1 cellular context compared by ENCODE assay signal in the genomic region with DNA sequence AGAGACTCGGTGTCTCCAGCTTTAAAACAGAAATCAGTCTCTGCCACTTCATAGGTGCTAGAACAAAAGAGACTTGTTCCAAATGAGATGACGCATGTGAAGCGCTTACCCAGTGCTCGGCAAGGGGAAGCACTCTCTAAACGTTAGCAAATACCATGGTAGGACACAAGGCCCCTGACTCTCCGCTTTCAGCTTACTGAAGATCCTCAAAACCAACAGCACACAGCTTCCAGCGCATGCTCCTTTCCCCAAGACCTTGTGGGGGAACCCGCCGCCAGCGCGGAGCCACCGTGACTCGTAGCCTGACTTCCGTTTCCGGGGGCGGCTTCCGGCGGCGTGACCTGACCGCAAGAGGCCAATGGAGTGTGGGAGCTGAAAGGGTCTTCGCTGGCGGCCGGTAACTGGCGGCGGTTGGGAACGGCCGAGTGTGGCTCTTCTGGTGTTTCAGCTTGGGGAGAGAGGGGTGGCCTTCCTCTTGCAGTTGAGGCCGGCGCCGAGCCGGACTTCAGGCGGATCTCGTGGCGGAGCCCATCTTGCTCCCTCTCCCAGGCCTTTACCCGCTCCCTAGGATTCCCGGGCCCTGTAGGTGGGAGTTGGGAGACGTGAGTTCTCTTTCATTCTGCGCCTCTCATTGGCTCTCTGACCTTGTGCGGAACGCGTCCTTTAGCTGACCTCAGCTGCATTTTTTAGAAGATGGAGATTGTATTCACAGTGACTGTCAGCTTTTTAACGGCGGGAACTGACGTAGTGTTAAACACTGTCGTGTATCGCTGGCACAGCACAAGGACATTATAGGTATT.
TF ChIP-seq lines count a peak whose summit lies in the region.

A gene with protein sequence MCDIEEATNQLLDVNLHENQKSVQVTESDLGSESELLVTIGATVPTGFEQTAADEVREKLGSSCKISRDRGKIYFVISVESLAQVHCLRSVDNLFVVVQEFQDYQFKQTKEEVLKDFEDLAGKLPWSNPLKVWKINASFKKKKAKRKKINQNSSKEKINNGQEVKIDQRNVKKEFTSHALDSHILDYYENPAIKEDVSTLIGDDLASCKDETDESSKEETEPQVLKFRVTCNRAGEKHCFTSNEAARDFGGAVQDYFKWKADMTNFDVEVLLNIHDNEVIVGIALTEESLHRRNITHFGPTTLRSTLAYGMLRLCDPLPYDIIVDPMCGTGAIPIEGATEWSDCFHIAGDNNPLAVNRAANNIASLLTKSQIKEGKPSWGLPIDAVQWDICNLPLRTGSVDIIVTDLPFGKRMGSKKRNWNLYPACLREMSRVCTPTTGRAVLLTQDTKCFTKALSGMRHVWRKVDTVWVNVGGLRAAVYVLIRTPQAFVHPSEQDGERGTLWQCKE (plus strand): TSS at position 324 of the 800 bp plus-strand sequence. CDS start 2,015 bp downstream, outside the sequence.

TF ChIP-seq in K562, 482 proteins besides CTCF, POLR2A, EP300 and RAD21 (continued from another document and continues in another):
- TF ChIP-seq, protein P1, sequence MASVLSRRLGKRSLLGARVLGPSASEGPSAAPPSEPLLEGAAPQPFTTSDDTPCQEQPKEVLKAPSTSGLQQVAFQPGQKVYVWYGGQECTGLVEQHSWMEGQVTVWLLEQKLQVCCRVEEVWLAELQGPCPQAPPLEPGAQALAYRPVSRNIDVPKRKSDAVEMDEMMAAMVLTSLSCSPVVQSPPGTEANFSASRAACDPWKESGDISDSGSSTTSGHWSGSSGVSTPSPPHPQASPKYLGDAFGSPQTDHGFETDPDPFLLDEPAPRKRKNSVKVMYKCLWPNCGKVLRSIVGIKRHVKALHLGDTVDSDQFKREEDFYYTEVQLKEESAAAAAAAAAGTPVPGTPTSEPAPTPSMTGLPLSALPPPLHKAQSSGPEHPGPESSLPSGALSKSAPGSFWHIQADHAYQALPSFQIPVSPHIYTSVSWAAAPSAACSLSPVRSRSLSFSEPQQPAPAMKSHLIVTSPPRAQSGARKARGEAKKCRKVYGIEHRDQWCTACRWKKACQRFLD (CRISPR knock-in tag; IDR thresholded peaks at IDR 0.05) = peak; percentile 74; the same call in 1 of the 2 replicates
- no peak for TF ChIP-seq ZSCAN32 (CRISPR knock-in tag; IDR thresholded peaks at IDR 0.05)
- TF ChIP-seq ELF2 (CRISPR knock-in tag; IDR thresholded peaks at IDR 0.05) = peak; percentile 71
- TF ChIP-seq ETV1 (tag; conservative IDR thresholded peaks at IDR 0.05; ENCODE audit: low read depth) = peak; percentile 99
- no peak for TF ChIP-seq CCAR2 (IDR thresholded peaks at IDR 0.05; ENCODE audit: low read depth, low read length)
- TF ChIP-seq, protein P2, sequence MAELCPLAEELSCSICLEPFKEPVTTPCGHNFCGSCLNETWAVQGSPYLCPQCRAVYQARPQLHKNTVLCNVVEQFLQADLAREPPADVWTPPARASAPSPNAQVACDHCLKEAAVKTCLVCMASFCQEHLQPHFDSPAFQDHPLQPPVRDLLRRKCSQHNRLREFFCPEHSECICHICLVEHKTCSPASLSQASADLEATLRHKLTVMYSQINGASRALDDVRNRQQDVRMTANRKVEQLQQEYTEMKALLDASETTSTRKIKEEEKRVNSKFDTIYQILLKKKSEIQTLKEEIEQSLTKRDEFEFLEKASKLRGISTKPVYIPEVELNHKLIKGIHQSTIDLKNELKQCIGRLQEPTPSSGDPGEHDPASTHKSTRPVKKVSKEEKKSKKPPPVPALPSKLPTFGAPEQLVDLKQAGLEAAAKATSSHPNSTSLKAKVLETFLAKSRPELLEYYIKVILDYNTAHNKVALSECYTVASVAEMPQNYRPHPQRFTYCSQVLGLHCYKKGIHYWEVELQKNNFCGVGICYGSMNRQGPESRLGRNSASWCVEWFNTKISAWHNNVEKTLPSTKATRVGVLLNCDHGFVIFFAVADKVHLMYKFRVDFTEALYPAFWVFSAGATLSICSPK (IDR thresholded peaks at IDR 0.05; ENCODE audit: borderline replicate concordance) = no peak
- no peak for TF ChIP-seq SREBF2 (CRISPR knock-in tag; IDR thresholded peaks at IDR 0.05)
- TF ChIP-seq MED1 (CRISPR knock-in tag; IDR thresholded peaks at IDR 0.05; ENCODE audit: borderline replicate concordance) = no peak
- TF ChIP-seq, protein P3, sequence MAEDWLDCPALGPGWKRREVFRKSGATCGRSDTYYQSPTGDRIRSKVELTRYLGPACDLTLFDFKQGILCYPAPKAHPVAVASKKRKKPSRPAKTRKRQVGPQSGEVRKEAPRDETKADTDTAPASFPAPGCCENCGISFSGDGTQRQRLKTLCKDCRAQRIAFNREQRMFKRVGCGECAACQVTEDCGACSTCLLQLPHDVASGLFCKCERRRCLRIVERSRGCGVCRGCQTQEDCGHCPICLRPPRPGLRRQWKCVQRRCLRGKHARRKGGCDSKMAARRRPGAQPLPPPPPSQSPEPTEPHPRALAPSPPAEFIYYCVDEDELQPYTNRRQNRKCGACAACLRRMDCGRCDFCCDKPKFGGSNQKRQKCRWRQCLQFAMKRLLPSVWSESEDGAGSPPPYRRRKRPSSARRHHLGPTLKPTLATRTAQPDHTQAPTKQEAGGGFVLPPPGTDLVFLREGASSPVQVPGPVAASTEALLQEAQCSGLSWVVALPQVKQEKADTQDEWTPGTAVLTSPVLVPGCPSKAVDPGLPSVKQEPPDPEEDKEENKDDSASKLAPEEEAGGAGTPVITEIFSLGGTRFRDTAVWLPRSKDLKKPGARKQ (CRISPR knock-in tag; IDR thresholded peaks at IDR 0.05) = no peak
- TF ChIP-seq, protein P4, sequence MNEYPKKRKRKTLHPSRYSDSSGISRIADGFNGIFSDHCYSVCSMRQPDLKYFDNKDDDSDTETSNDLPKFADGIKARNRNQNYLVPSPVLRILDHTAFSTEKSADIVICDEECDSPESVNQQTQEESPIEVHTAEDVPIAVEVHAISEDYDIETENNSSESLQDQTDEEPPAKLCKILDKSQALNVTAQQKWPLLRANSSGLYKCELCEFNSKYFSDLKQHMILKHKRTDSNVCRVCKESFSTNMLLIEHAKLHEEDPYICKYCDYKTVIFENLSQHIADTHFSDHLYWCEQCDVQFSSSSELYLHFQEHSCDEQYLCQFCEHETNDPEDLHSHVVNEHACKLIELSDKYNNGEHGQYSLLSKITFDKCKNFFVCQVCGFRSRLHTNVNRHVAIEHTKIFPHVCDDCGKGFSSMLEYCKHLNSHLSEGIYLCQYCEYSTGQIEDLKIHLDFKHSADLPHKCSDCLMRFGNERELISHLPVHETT (CRISPR knock-in tag; conservative IDR thresholded peaks at IDR 0.05 in 1 of 2, IDR thresholded peaks at IDR 0.05 in 1 of 2) = 0 out of 4 replicates have a peak, but pooled peaks of 1 of the 2 experiments have one; percentile 33
- peak; percentile 96 for TF ChIP-seq POLR2AphosphoS5 (IDR thresholded peaks at IDR 0.05; ENCODE audit: control insufficient read depth, insufficient read depth, low read depth, low read length)
- TF ChIP-seq HDAC6 (IDR thresholded peaks at IDR 0.05; ENCODE audit: low read depth, low read length) = no peak
- no peak for TF ChIP-seq HIVEP1 (CRISPR knock-in tag; IDR thresholded peaks at IDR 0.05)
- no peak for TF ChIP-seq EZH2 (IDR thresholded peaks at IDR 0.05; ENCODE audit: borderline replicate concordance, low read depth, low read length)
- TF ChIP-seq ZBTB1 (CRISPR knock-in tag; IDR thresholded peaks at IDR 0.05; ENCODE audit: borderline replicate concordance, low read depth) = peak; percentile 82
- no peak for TF ChIP-seq U2AF2 (optimal IDR thresholded peaks at IDR 0.05; ENCODE audit: low read depth, low read length)
- no peak for TF ChIP-seq SRSF1 (IDR thresholded peaks at IDR 0.05; ENCODE audit: low read depth, low read length)
- TF ChIP-seq KDM5B (IDR thresholded peaks at IDR 0.05; ENCODE audit: insufficient replicate concordance, low read depth, low read length) = peak; percentile 98
- TF ChIP-seq, protein P5, sequence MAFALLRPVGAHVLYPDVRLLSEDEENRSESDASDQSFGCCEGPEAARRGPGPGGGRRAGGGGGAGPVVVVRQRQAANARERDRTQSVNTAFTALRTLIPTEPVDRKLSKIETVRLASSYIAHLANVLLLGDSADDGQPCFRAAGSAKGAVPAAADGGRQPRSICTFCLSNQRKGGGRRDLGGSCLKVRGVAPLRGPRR (CRISPR knock-in tag; IDR thresholded peaks at IDR 0.05) = no peak
- TF ChIP-seq TAL1 (IDR thresholded peaks at IDR 0.05) = no peak
- peak; percentile 71 for TF ChIP-seq NCOR1 (IDR thresholded peaks at IDR 0.05)
- no peak for TF ChIP-seq PRMT5 (CRISPR knock-in tag; IDR thresholded peaks at IDR 0.05)
- no peak for TF ChIP-seq TCFL5 (CRISPR knock-in tag; conservative IDR thresholded peaks at IDR 0.05)
- peak; percentile 59; the same call in 1 of the 2 replicates for TF ChIP-seq TCF7 (IDR thresholded peaks at IDR 0.05; ENCODE audit: borderline replicate concordance)
- TF ChIP-seq, protein P6, sequence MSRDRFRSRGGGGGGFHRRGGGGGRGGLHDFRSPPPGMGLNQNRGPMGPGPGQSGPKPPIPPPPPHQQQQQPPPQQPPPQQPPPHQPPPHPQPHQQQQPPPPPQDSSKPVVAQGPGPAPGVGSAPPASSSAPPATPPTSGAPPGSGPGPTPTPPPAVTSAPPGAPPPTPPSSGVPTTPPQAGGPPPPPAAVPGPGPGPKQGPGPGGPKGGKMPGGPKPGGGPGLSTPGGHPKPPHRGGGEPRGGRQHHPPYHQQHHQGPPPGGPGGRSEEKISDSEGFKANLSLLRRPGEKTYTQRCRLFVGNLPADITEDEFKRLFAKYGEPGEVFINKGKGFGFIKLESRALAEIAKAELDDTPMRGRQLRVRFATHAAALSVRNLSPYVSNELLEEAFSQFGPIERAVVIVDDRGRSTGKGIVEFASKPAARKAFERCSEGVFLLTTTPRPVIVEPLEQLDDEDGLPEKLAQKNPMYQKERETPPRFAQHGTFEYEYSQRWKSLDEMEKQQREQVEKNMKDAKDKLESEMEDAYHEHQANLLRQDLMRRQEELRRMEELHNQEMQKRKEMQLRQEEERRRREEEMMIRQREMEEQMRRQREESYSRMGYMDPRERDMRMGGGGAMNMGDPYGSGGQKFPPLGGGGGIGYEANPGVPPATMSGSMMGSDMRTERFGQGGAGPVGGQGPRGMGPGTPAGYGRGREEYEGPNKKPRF (IDR thresholded peaks at IDR 0.05; ENCODE audit: low read depth, low read length) = no peak
- no peak for TF ChIP-seq TEAD2 (tag; IDR thresholded peaks at IDR 0.05)
- TF ChIP-seq NR2C1 (IDR thresholded peaks at IDR 0.05) = peak; percentile 95
- peak; percentile 97 for TF ChIP-seq NR2C1 (tag; IDR thresholded peaks at IDR 0.05)
- TF ChIP-seq SMARCA4 (IDR thresholded peaks at IDR 0.05) = peak; percentile 58; the same call in 1 of the 2 replicates
- peak; percentile 82 for TF ChIP-seq SIN3B (IDR thresholded peaks at IDR 0.05; ENCODE audit: low read depth)
- no peak for TF ChIP-seq RHOXF2B (CRISPR knock-in tag; conservative IDR thresholded peaks at IDR 0.05)
- TF ChIP-seq HDAC8 (tag; IDR thresholded peaks at IDR 0.05) = peak; percentile 54; the same call in 1 of the 2 replicates
- no peak for TF ChIP-seq ZNF324 (CRISPR knock-in tag; IDR thresholded peaks at IDR 0.05)
- no peak for TF ChIP-seq HMG20B (CRISPR knock-in tag; IDR thresholded peaks at IDR 0.05)
- TF ChIP-seq, protein P7, sequence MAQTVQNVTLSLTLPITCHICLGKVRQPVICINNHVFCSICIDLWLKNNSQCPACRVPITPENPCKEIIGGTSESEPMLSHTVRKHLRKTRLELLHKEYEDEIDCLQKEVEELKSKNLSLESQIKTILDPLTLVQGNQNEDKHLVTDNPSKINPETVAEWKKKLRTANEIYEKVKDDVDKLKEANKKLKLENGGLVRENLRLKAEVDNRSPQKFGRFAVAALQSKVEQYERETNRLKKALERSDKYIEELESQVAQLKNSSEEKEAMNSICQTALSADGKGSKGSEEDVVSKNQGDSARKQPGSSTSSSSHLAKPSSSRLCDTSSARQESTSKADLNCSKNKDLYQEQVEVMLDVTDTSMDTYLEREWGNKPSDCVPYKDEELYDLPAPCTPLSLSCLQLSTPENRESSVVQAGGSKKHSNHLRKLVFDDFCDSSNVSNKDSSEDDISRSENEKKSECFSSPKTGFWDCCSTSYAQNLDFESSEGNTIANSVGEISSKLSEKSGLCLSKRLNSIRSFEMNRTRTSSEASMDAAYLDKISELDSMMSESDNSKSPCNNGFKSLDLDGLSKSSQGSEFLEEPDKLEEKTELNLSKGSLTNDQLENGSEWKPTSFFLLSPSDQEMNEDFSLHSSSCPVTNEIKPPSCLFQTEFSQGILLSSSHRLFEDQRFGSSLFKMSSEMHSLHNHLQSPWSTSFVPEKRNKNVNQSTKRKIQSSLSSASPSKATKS (CRISPR knock-in tag; IDR thresholded peaks at IDR 0.05) = no peak
- TF ChIP-seq ZNF507 (tag; conservative IDR thresholded peaks at IDR 0.05) = no peak
- TF ChIP-seq DDX20 (tag; IDR thresholded peaks at IDR 0.05; ENCODE audit: low read depth) = no peak
- TF ChIP-seq, protein P8, sequence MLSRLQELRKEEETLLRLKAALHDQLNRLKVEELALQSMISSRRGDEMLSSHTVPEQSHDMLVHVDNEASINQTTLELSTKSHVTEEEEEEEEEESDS (CRISPR knock-in tag; IDR thresholded peaks at IDR 0.05) = no peak
- peak; percentile 38 to 92; a peak in 3 of 4 replicates for TF ChIP-seq TEAD1 (CRISPR knock-in tag; IDR thresholded peaks at IDR 0.05)
- no peak for TF ChIP-seq BCL6 (CRISPR knock-in tag; IDR thresholded peaks at IDR 0.05)
- TF ChIP-seq ZC3H4 (CRISPR knock-in tag; IDR thresholded peaks at IDR 0.05; ENCODE audit: borderline replicate concordance) = no peak
- TF ChIP-seq, protein P9, sequence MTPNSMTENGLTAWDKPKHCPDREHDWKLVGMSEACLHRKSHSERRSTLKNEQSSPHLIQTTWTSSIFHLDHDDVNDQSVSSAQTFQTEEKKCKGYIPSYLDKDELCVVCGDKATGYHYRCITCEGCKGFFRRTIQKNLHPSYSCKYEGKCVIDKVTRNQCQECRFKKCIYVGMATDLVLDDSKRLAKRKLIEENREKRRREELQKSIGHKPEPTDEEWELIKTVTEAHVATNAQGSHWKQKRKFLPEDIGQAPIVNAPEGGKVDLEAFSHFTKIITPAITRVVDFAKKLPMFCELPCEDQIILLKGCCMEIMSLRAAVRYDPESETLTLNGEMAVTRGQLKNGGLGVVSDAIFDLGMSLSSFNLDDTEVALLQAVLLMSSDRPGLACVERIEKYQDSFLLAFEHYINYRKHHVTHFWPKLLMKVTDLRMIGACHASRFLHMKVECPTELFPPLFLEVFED (CRISPR knock-in tag; conservative IDR thresholded peaks at IDR 0.05) = peak; percentile 84
- TF ChIP-seq, protein P10, sequence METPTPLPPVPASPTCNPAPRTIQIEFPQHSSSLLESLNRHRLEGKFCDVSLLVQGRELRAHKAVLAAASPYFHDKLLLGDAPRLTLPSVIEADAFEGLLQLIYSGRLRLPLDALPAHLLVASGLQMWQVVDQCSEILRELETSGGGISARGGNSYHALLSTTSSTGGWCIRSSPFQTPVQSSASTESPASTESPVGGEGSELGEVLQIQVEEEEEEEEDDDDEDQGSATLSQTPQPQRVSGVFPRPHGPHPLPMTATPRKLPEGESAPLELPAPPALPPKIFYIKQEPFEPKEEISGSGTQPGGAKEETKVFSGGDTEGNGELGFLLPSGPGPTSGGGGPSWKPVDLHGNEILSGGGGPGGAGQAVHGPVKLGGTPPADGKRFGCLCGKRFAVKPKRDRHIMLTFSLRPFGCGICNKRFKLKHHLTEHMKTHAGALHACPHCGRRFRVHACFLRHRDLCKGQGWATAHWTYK (CRISPR knock-in tag; IDR thresholded peaks at IDR 0.05) = peak; percentile 86; the same call in 1 of the 2 replicates
- peak in 1 of 2 experiments; percentile 62; a peak in 1 of 4 replicates for TF ChIP-seq FOXA3 (CRISPR knock-in tag; conservative IDR thresholded peaks at IDR 0.05 in 1 of 2, IDR thresholded peaks at IDR 0.05 in 1 of 2)
